ENCODE assay signal across 24 cellular contexts in the genomic region with DNA sequence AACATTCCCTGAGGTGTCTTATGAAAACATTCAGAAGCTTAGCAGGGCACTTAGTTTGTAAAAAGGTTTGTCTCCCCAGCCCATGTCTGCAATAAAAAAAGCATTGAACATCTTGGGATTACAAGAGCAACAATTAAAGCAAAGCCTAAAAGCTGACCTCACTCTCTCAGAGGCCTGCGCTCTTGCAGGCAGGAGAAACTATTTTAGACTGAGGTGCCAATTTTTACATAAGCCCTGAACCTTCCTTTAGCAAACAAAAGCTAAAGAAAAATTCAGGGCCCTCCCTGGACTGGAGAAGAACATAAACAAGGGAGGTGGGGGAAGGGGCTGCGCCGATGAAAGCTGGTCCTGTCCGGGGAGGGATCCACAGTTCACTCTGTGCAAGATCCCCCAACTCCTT.
A peak's percentile ranks its signal among the peaks of the same experiment; 100 is the strongest.
DNase-seq lines count a peak whose midpoint lies in the region; ATAC-seq and TF ChIP-seq lines count a peak whose summit lies in the region.
"Had no signal": no experiment of that assay in that cellular context is flagged by ENCODE, and none has a peak within 500 bp of the region (broad histone marks: within the 10 kb centered on the region; RNA-seq: fewer than 3 reads in every experiment).

No MANE protein-coding gene starts in this region.

- H3K4me2 ChIP-seq in neuronal stem cell (ENCODE audit: insufficient read depth, low read length, poor library complexity, severe bottlenecking): no peak overlapping the region
- H3K4me2 ChIP-seq: BLaER1 had no signal

- intact Hi-C loops in lower lobe of right lung (cut with DNase I) (no loop called here), right cardiac atrium (cut with DNase I) (no loop called here)

- no peak overlapping the region for H2AK5ac ChIP-seq in neuronal stem cell (ENCODE audit: low read depth, low read length)

- no peak overlapping the region for H4K91ac ChIP-seq in neuronal stem cell (ENCODE audit: low read depth, low read length, poor library complexity)

- H3K23ac ChIP-seq in neuronal stem cell (ENCODE audit: low read depth, low read length, poor library complexity): no peak overlapping the region

- H2BK15ac ChIP-seq in neuronal stem cell (ENCODE audit: low read length): no peak overlapping the region

- H3K9ac ChIP-seq in neuronal stem cell (ENCODE audit: low read depth, low read length, poor library complexity): no peak overlapping the region
- H3K9ac ChIP-seq: BLaER1 had no signal

- H2BK5ac ChIP-seq in neuronal stem cell (ENCODE audit: low read length): no peak overlapping the region

- H2BK12ac ChIP-seq in neuronal stem cell (ENCODE audit: low read length): no peak overlapping the region

- H2BK120ac ChIP-seq in neuronal stem cell (ENCODE audit: low read depth, low read length): no peak overlapping the region

- no peaks in the 10 kb centered on the region for H3K36me3 ChIP-seq in lower lobe of right lung
- H3K36me3 ChIP-seq in neuronal stem cell (replicated peaks in 1 of 2; ENCODE audit: control insufficient read depth in 2 of 2, insufficient read depth in 2 of 2, low read length in 2 of 2): no peaks in the 10 kb centered on the region
- H3K36me3 ChIP-seq: BE2C, BLaER1 had no signal

- H3K9me3 ChIP-seq in lower lobe of right lung: no peaks in the 10 kb centered on the region
- H3K9me3 ChIP-seq in neuronal stem cell (replicated peaks in 1 of 2; ENCODE audit: control insufficient read depth in 2 of 2, insufficient read depth in 1 of 2, low read depth in 1 of 2, low read length in 2 of 2): peaks cover 0 to 6% of the 10 kb centered on the region in 2 donors
- no peaks in the 10 kb centered on the region for H3K9me3 ChIP-seq in right cardiac atrium (ENCODE audit: control insufficient read depth, low read length)
- H3K9me3 ChIP-seq: BE2C had no signal

- H3K4me3 ChIP-seq in lower lobe of right lung (no peak overlapping the region), neuronal stem cell (ENCODE audit: low read length in 2 of 2) (no peak overlapping the region), right cardiac atrium (ENCODE audit: low read length) (no peak overlapping the region)
- H3K4me3 ChIP-seq: BLaER1, GM12878 had no signal

- H3K14ac ChIP-seq in neuronal stem cell (ENCODE audit: low read length): no peak overlapping the region

- peak; percentile 44 for ATAC-seq in left lobe of liver
- peak; percentile 43 to 60 for ATAC-seq in lower lobe of right lung
- ATAC-seq in right cardiac atrium: no peak
- no peak for ATAC-seq in HG02571 (IDR thresholded peaks at IDR 0.05; ENCODE audit: unreplicated experiment)
- ATAC-seq: GM12878 had no signal

- TF ChIP-seq CTCF in lower lobe of right lung (IDR thresholded peaks at IDR 0.05): no peak

- H3K27me3 ChIP-seq in lower lobe of right lung (ENCODE audit: low read depth): no peaks in the 10 kb centered on the region
- H3K27me3 ChIP-seq in neuronal stem cell (ENCODE audit: control insufficient read depth in 3 of 3, insufficient read depth in 3 of 3, low read depth in 1 of 3, low read length in 3 of 3): no peaks in the 10 kb centered on the region
- no peaks in the 10 kb centered on the region for H3K27me3 ChIP-seq in right cardiac atrium (ENCODE audit: control insufficient read depth, insufficient read depth)
- H3K27me3 ChIP-seq: BE2C, BLaER1 had no signal

- no peaks in the 10 kb centered on the region for H3K4me1 ChIP-seq in lower lobe of right lung
- peaks cover 0 to 8% of the 10 kb centered on the region in 2 donors for H3K4me1 ChIP-seq in neuronal stem cell (ENCODE audit: control insufficient read depth in 2 of 2, insufficient read depth in 1 of 2, low read depth in 1 of 2, low read length in 2 of 2)
- H3K4me1 ChIP-seq in right cardiac atrium (ENCODE audit: control insufficient read depth, insufficient read depth, low read length): no peaks in the 10 kb centered on the region
- H3K4me1 ChIP-seq: BE2C had no signal

- no peak overlapping the region for H2AFZ ChIP-seq in neuronal stem cell (ENCODE audit: low read length)

- WGBS in neuronal stem cell (ENCODE audit: extremely low coverage in 2 of 2, insufficient read length in 2 of 2, insufficient replicate concordance in 1 of 2), 2 donors: no CpG with 5 or more reads among the region's 4 CpGs
- WGBS in right cardiac atrium: 65% methylated on average over 4 of the region's 4 CpGs

- H3K27ac ChIP-seq in lower lobe of right lung (no peak overlapping the region), neuronal stem cell (replicated peaks; ENCODE audit: low read length) (peak overlapping the region; percentile 17), right cardiac atrium (ENCODE audit: low read length) (no peak overlapping the region)
- H3K27ac ChIP-seq: BLaER1 had no signal

- DNase-seq in left lobe of liver (ENCODE audit: low spot score): no peak
- no peak for DNase-seq in lower lobe of right lung
- DNase-seq in neuronal stem cell (ENCODE audit: low spot score): no peak
- DNase-seq in NCI-H526 (lab: John Stamatoyannopoulos, UW): no peak
- DNase-seq in right cardiac atrium: no peak
- no peak for DNase-seq in HUDEP-2 (lab: John Stamatoyannopoulos, UW; ENCODE audit: unreplicated experiment in 76 of 76)
- DNase-seq: 8988T; ACHN; BE2C; C1 segment of cervical spinal cord; CD4-positive, alpha-beta memory T cell; CD4-positive, CD25-positive, alpha-beta regulatory T cell; CD8-positive, alpha-beta memory T cell; COR-L47; DMS 273 treated with DMSO at 0.1 percent for 48 hours; DMS153; DMS53; DMS79; DND-41; EL; GDM1 had no signal

- no peaks in the 10 kb centered on the region for H3K79me1 ChIP-seq in neuronal stem cell (ENCODE audit: low read depth, low read length)

- no peak overlapping the region for H3K18ac ChIP-seq in neuronal stem cell (ENCODE audit: low read length)

- no peak overlapping the region for H3K4ac ChIP-seq in neuronal stem cell (ENCODE audit: low read length)

- no peak overlapping the region for H4K8ac ChIP-seq in neuronal stem cell (ENCODE audit: low read depth, low read length)

Comparison
In these comparisons a context has a peak if more than half of its experiments do, and no peak if none do; other contexts are left out.
1. ATAC-seq: peak in left lobe of liver (single experiment) and lower lobe of right lung (2 of 2); none in right cardiac atrium (0 of 2) and HG02571 (single experiment).